ENCODE assay signal across 8 cellular contexts in genomic region chr6:32188381-32189081, GRCh38. TPM values are rescaled to one million over a fixed set of nuclear protein-coding genes. Genes with fewer than 3 reads are reported as not detected.
DNase-seq lines count a peak whose midpoint lies in the region; ATAC-seq and TF ChIP-seq lines count a peak whose summit lies in the region.

No MANE protein-coding gene starts in this region.

- peaks cover 10% of the 10 kb centered on the region for H3K36me3 Mint-ChIP-seq in chondrocyte (ENCODE audit: low read depth)

- H3K4me1 ChIP-seq in ACC112 (ENCODE audit: control insufficient read depth, insufficient read depth, low read length, unreplicated experiment), result peaks cover 22% of the 10 kb centered on the region
- peaks cover 65% of the 10 kb centered on the region for H3K4me1 ChIP-seq in Karpas-422 (ENCODE audit: low read length)
- H3K4me1 ChIP-seq in muscle layer of duodenum (ENCODE audit: control insufficient read depth in 1 of 2, insufficient read depth in 2 of 2, low read length in 2 of 2), result peaks cover 12 to 36% of the 10 kb centered on the region in 2 donors

- no peaks in the 10 kb centered on the region for H3K9me2 ChIP-seq in Karpas-422 (replicated peaks; ENCODE audit: insufficient read depth, low read length)

- H4K20me1 ChIP-seq in Karpas-422 (ENCODE audit: insufficient read depth, low read depth, low read length), result no peaks in the 10 kb centered on the region

- peak overlapping the region; percentile 92 for H3K4me3 Mint-ChIP-seq in chondrocyte (ENCODE audit: unreplicated experiment)

- peak overlapping the region; percentile 87 for H3K4me2 ChIP-seq in Karpas-422 (ENCODE audit: low read depth, low read length, poor library complexity, severe bottlenecking)

- H3K9ac ChIP-seq in Karpas-422 (ENCODE audit: low read length), result peak overlapping the region; percentile 95

- H3K27me3 ChIP-seq in ACC112 (ENCODE audit: insufficient read depth, low read length) (no peaks in the 10 kb centered on the region), Karpas-422 (ENCODE audit: low read length) (no peaks in the 10 kb centered on the region), muscle layer of duodenum (ENCODE audit: low read depth, low read length) (no peaks in the 10 kb centered on the region)

- H2AFZ ChIP-seq in ACC112 (ENCODE audit: low read length, unreplicated experiment) (no peak overlapping the region), Karpas-422 (ENCODE audit: low read length) (no peak overlapping the region)

- H3K4me3 ChIP-seq in ACC112 (ENCODE audit: low read depth, low read length) (peak overlapping the region; percentile 94), Karpas-422 (ENCODE audit: low read length) (peak overlapping the region; percentile 82), muscle layer of duodenum (ENCODE audit: low read depth in 1 of 2, low read length in 2 of 2) (peak overlapping the region; percentile 80 to 81)

- ATAC-seq in GM18517 (IDR thresholded peaks at IDR 0.05; ENCODE audit: unreplicated experiment), result no peak

- H3K9me3 Mint-ChIP-seq in chondrocyte (ENCODE audit: low read depth), result no peaks in the 10 kb centered on the region

- DNase-seq in Karpas-422 (no peak), chondrocyte (ENCODE audit: low spot score) (no peak), DMS79 treated with DMSO at 0.1 percent for 48 hours (lab: John Stamatoyannopoulos, UW) (no peak), NCI-H748 (lab: John Stamatoyannopoulos, UW; ENCODE audit: unreplicated experiment) (no peak), NCI-H2107 treated with DMSO at 0.1 percent for 48 hours (lab: John Stamatoyannopoulos, UW; ENCODE audit: unreplicated experiment) (no peak)

- peak overlapping the region; percentile 71 for H3K27ac ChIP-seq in ACC112 (ENCODE audit: low read depth, low read length)
- H3K27ac ChIP-seq in Karpas-422 (ENCODE audit: low read length), result peak overlapping the region; percentile 87
- peak overlapping the region; percentile 94 for H3K27ac ChIP-seq in muscle layer of duodenum (ENCODE audit: low read length)

- H3K4me1 Mint-ChIP-seq in chondrocyte (ENCODE audit: low read depth), result peaks cover 64% of the 10 kb centered on the region

- H3K9me3 ChIP-seq in Karpas-422 (ENCODE audit: low read length) (no peaks in the 10 kb centered on the region), muscle layer of duodenum (ENCODE audit: control insufficient read depth in 1 of 2, low read length in 2 of 2) (no peaks in the 10 kb centered on the region)

- H3K27ac Mint-ChIP-seq in chondrocyte (ENCODE audit: unreplicated experiment), result peak overlapping the region; percentile 93

- no peaks in the 10 kb centered on the region for H3K27me3 Mint-ChIP-seq in chondrocyte (ENCODE audit: low read depth)

- H3K79me2 ChIP-seq in ACC112 (ENCODE audit: control insufficient read depth, insufficient read depth, low read length, unreplicated experiment), result peaks cover 19% of the 10 kb centered on the region
- peaks cover 49% of the 10 kb centered on the region for H3K79me2 ChIP-seq in Karpas-422 (ENCODE audit: low read length)

- H3K36me3 ChIP-seq in ACC112 (ENCODE audit: insufficient read depth, low read length) (peaks cover 4% of the 10 kb centered on the region; the same call in 1 of the 2 replicates), Karpas-422 (ENCODE audit: insufficient read depth, low read length) (peaks cover 5% of the 10 kb centered on the region; the same call in 1 of the 2 replicates), muscle layer of duodenum (ENCODE audit: control insufficient read depth in 1 of 2, insufficient read depth in 2 of 2, low read length in 2 of 2) (peaks cover 20 to 27% of the 10 kb centered on the region in 2 donors)

- TF ChIP-seq CTCF in chondrocyte (IDR thresholded peaks at IDR 0.05), result no peak

RNA-seq across cellular contexts. Expression of gene PBX2, which starts 1.5 kb away (rescaled TPM):
- total RNA-seq in Karpas-422 (2014; rRNA removed; shearing (Covaris generic); ENCODE audit: low replicate concordance), result 51.7 and 84.0 TPM in 2 replicates
- total RNA-seq in chondrocyte, result 58.6 to 66.5 TPM (median 66.3 TPM) in 3 replicates

RNA-seq across cellular contexts. Expression of gene GPSM3, which starts 3.9 kb away (rescaled TPM):
- total RNA-seq in Karpas-422 (2014; rRNA removed; shearing (Covaris generic); ENCODE audit: low replicate concordance), result 66.5 and 85.9 TPM in 2 replicates
- total RNA-seq in chondrocyte, result 3.6 to 5.6 TPM (median 5.4 TPM) in 3 replicates

RNA-seq across cellular contexts. Expression of gene AGER, which starts 4.5 kb away (rescaled TPM):
- 9.0 and 9.2 TPM in 2 replicates for total RNA-seq in Karpas-422 (2014; rRNA removed; shearing (Covaris generic); ENCODE audit: low replicate concordance)
- total RNA-seq in chondrocyte, result 2.6 to 4.9 TPM (median 3.6 TPM) in 3 replicates

RNA-seq across cellular contexts. Expression of gene RNF5, which starts 10.3 kb away (rescaled TPM):
- total RNA-seq in Karpas-422 (2014; rRNA removed; shearing (Covaris generic); ENCODE audit: low replicate concordance), result 73.5 and 78.5 TPM in 2 replicates
- total RNA-seq in chondrocyte, result 45.2 to 48.0 TPM (median 45.2 TPM) in 3 replicates

RNA-seq across cellular contexts. Expression of gene AGPAT1, which starts 12.6 kb away (rescaled TPM):
- 54.8 and 74.5 TPM in 2 replicates for total RNA-seq in Karpas-422 (2014; rRNA removed; shearing (Covaris generic); ENCODE audit: low replicate concordance)
- 66.7 to 77.2 TPM (median 67.0 TPM) in 3 replicates for total RNA-seq in chondrocyte

Comparison
In these comparisons a context has a peak if more than half of its experiments do, and no peak if none do; other contexts are left out.
1. RNA of gene GPSM3, which starts 3.9 kb away (total RNA-seq): 66.5 to 85.9 TPM in Karpas-422; 3.6 to 5.6 TPM in chondrocyte; every median in the first group is over 10 times any median in the second.
2. Peak in every context shown above with its lines, with median percentiles within 50 percentile points of each other: H3K27ac ChIP-seq and H3K4me3 ChIP-seq.